In the genomic region with DNA sequence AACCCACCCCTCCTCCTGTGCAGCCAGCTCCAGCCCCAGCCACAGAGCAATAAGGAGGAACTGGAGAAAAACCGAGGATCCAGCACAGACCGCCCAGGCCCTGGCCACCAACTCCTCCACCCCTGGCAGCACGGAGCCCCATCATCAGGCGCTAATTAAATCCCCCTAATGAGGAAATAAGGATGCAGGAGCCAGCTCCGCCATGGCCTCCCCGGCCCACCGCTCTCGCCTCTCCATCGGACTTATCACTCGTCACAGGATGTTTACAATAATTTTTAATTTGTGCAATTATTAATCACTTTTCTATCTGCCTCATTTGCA, we compare ENCODE assay signal across 24 cellular contexts.
"Had no signal": no experiment of that assay in that cellular context is flagged by ENCODE, and none has a peak within 500 bp of the region (broad histone marks: within the 10 kb centered on the region; RNA-seq: fewer than 3 reads in every experiment).

No MANE protein-coding gene starts in this region.

- H3K9me3 Mint-ChIP-seq: activated CD4-positive, alpha-beta memory T cell treated with anti-CD3 and anti-CD28 coated beads for 36 hours; activated CD4-positive, alpha-beta T cell treated with anti-CD3 and anti-CD28 coated beads, Interleukin-2, amount 10 ng/mL, durations not matched to agents 7 days and 5 days; activated naive CD4-positive, alpha-beta T cell treated with anti-CD3 and anti-CD28 coated beads for 36 hours; activated T-helper 17 cell treated with anti-CD3 and anti-CD28 coated beads, Interleukin-2, amount 50 U/mL, for 72 hours; T-cell had no signal

- ATAC-seq: activated T-helper 17 cell treated with anti-CD3 and anti-CD28 coated beads, Interleukin-2, amount 50 U/mL, for 72 hours; Panc1; T-cell had no signal

- H3K36me3 ChIP-seq: MG63 had no signal

- H3K27me3 ChIP-seq: MG63 had no signal

- H3K36me3 Mint-ChIP-seq: activated CD4-positive, alpha-beta memory T cell treated with anti-CD3 and anti-CD28 coated beads for 36 hours; activated naive CD8-positive, alpha-beta T cell; T-cell had no signal

- H3K27me3 Mint-ChIP-seq: activated CD4-positive, alpha-beta memory T cell treated with anti-CD3 and anti-CD28 coated beads for 36 hours; activated CD4-positive, alpha-beta T cell treated with anti-CD3 and anti-CD28 coated beads, Interleukin-2, amount 10 ng/mL, durations not matched to agents 7 days and 5 days had no signal

- H3K27ac ChIP-seq: SK-N-MC, VCaP had no signal

- H3K27ac Mint-ChIP-seq: activated CD4-positive, alpha-beta memory T cell treated with anti-CD3 and anti-CD28 coated beads for 36 hours; activated CD4-positive, alpha-beta T cell treated with anti-CD3 and anti-CD28 coated beads, Interleukin-2, amount 10 ng/mL, durations not matched to agents 7 days and 5 days; activated naive CD4-positive, alpha-beta T cell treated with anti-CD3 and anti-CD28 coated beads for 36 hours; activated naive CD8-positive, alpha-beta T cell; activated T-helper 17 cell treated with anti-CD3 and anti-CD28 coated beads, Interleukin-2, amount 50 U/mL, for 72 hours; T-cell had no signal

- DNase-seq: activated CD4-positive, alpha-beta memory T cell treated with anti-CD3 and anti-CD28 coated beads for 36 hours; activated CD4-positive, alpha-beta T cell treated with anti-CD3 and anti-CD28 coated beads, Interleukin-2, amount 10 ng/mL, durations not matched to agents 7 days and 5 days; activated CD4-positive, CD25-positive, alpha-beta regulatory T cell; activated CD8-positive, alpha-beta memory T cell treated with anti-CD3 and anti-CD28 coated beads for 24 hours; activated gamma-delta T cell; activated naive CD4-positive, alpha-beta T cell treated with anti-CD3 and anti-CD28 coated beads for 36 hours; activated T-cell treated with anti-CD3 and anti-CD28 coated beads, Interleukin-2, amount 50 U/mL, for 48 hours; MG63; MV-4-11; NCI-H1092 treated with DMSO at 0.1 percent for 48 hours; NCI-H1436; NCI-H1694 treated with DMSO at 0.1 percent for 48 hours; NCI-H2029 treated with DMSO at 0.1 percent for 48 hours; NCI-H510A treated with DMSO at 0.1 percent for 48 hours; NCI-H69; NK-92 treated with Interleukin-12 subunit alpha and Interleukin-12 subunit beta, amount 100 ng/mL, for 24 hours; OCI-M1; RPMI8226; T-cell had no signal

- H3K4me3 Mint-ChIP-seq: activated CD4-positive, alpha-beta memory T cell treated with anti-CD3 and anti-CD28 coated beads for 36 hours; activated CD4-positive, alpha-beta T cell treated with anti-CD3 and anti-CD28 coated beads, Interleukin-2, amount 10 ng/mL, durations not matched to agents 7 days and 5 days; activated naive CD4-positive, alpha-beta T cell treated with anti-CD3 and anti-CD28 coated beads for 36 hours; activated naive CD8-positive, alpha-beta T cell; activated T-helper 17 cell treated with anti-CD3 and anti-CD28 coated beads, Interleukin-2, amount 50 U/mL, for 72 hours; T-cell had no signal

- H3K9me3 ChIP-seq: MG63 had no signal

- H3K4me3 ChIP-seq: MG63, SK-N-MC had no signal
